Comparison of ENCODE assay signal across 19 cellular contexts in genomic region chr2:134083548-134083947, GRCh38.
"Had no signal": no experiment of that assay in that cellular context is flagged by ENCODE, and none has a peak within 500 bp of the region (broad histone marks: within the 10 kb centered on the region; RNA-seq: fewer than 3 reads in every experiment).

No MANE protein-coding gene starts in this region.

- H3K27ac ChIP-seq: epithelial cell of prostate, esophagus muscularis mucosa, gastroesophageal sphincter, sigmoid colon, skin epidermis, stomach, thoracic aorta, transverse colon had no signal

- H3K4me3 ChIP-seq: esophagus muscularis mucosa, gastroesophageal sphincter, sigmoid colon, skin epidermis, stomach, thoracic aorta, transverse colon had no signal

- ATAC-seq: effector memory CD8-positive, alpha-beta T cell; gastroesophageal sphincter; naive thymus-derived CD4-positive, alpha-beta T cell had no signal

- DNase-seq: effector memory CD8-positive, alpha-beta T cell; glutamatergic neuron; immature natural killer cell; mammary epithelial cell; naive thymus-derived CD4-positive, alpha-beta T cell; posterior cingulate gyrus; sigmoid colon; stimulated activated CD4-positive, alpha-beta T cell treated with anti-CD3 and anti-CD28 coated beads, Interleukin-2, amount 100 ng/mL, for 24 hours; stimulated activated CD4-positive, alpha-beta T cell treated with anti-CD3 and anti-CD28 coated beads, Interleukin-4, amount 100 ng/mL, for 4 hours; stimulated activated naive CD4-positive, alpha-beta T cell; stomach; substantia nigra; transverse colon had no signal

- H3K27me3 ChIP-seq: esophagus muscularis mucosa, gastroesophageal sphincter, sigmoid colon, stomach, transverse colon had no signal

- H3K27ac Mint-ChIP-seq: dendritic cell treated with granulocyte-macrophage colony-stimulating factor and Interleukin-4, amounts not matched to agents 40 ng/mL and 50 ng/mL, for 4 days; effector memory CD8-positive, alpha-beta T cell; immature natural killer cell; naive thymus-derived CD4-positive, alpha-beta T cell had no signal

- H3K36me3 Mint-ChIP-seq: immature natural killer cell; naive thymus-derived CD4-positive, alpha-beta T cell had no signal

- H3K9me3 ChIP-seq: esophagus muscularis mucosa, gastroesophageal sphincter, sigmoid colon, stomach, thoracic aorta, transverse colon had no signal

- H3K4me3 Mint-ChIP-seq: dendritic cell treated with granulocyte-macrophage colony-stimulating factor and Interleukin-4, amounts not matched to agents 40 ng/mL and 50 ng/mL, for 4 days; effector memory CD8-positive, alpha-beta T cell; immature natural killer cell; naive thymus-derived CD4-positive, alpha-beta T cell had no signal

- H3K36me3 ChIP-seq: esophagus muscularis mucosa, gastroesophageal sphincter, sigmoid colon, stomach, thoracic aorta, transverse colon had no signal

- H3K9me3 Mint-ChIP-seq: dendritic cell treated with granulocyte-macrophage colony-stimulating factor and Interleukin-4, amounts not matched to agents 40 ng/mL and 50 ng/mL, for 4 days; effector memory CD8-positive, alpha-beta T cell; immature natural killer cell; naive thymus-derived CD4-positive, alpha-beta T cell had no signal

- H3K4me1 Mint-ChIP-seq: immature natural killer cell; naive thymus-derived CD4-positive, alpha-beta T cell had no signal

- H3K4me1 ChIP-seq: transverse colon had no signal
